Comparison of ENCODE assay signal across 1 cellular context in the genomic region with DNA sequence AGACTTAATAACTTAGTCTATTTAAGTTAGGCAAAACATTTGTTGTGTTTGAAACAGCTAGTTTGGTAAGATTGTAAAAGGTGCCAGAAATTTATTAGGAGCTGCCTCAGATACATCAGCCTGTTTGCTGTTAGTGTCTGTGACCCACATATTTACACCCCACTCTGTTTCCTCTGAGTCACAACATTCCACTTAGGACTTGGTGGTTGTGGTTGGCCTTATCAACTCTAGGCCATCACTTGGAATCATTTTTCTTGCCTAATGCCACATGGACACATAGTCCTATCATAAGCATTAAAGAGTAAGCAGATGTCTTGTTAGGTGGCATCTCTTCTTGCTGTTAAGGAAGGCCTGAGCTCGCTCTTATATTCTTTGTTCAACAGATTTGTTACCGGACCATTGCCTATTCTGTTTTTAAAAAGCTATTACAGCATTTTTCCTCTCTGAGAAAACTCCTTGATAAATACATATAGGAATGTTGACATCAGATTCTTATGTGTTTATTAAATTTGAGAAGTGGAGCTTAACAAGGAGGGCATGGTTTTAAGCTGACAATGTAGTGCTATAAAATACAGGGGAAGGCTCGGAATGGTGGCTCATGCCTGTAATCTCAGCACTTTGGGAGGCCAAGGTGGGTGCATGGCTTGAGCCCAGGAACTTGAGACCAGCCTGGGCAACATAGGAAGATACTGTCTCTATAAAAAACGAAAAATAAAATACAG.
A peak's percentile ranks its signal among the peaks of the same experiment; 100 is the strongest.
TF ChIP-seq lines count a peak whose summit lies in the region.

No MANE protein-coding gene starts in this region.

TF ChIP-seq in SK-N-SH, 30 proteins besides CTCF, POLR2A, EP300 and RAD21 (continued from another document):
- TF ChIP-seq, protein P1, sequence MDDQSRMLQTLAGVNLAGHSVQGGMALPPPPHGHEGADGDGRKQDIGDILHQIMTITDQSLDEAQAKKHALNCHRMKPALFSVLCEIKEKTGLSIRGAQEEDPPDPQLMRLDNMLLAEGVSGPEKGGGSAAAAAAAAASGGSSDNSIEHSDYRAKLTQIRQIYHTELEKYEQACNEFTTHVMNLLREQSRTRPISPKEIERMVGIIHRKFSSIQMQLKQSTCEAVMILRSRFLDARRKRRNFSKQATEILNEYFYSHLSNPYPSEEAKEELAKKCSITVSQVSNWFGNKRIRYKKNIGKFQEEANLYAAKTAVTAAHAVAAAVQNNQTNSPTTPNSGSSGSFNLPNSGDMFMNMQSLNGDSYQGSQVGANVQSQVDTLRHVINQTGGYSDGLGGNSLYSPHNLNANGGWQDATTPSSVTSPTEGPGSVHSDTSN (IDR thresholded peaks at IDR 0.05): peak; percentile 96
- no peak for TF ChIP-seq CHD2 (IDR thresholded peaks at IDR 0.05; ENCODE audit: low read length, partially characterized antibody)
- TF ChIP-seq YY1 (IDR thresholded peaks at IDR 0.05; ENCODE audit: low read depth): no peak
- no peak for TF ChIP-seq MXI1 (IDR thresholded peaks at IDR 0.05; ENCODE audit: low read depth, low read length)
- peak; percentile 87 for TF ChIP-seq NFIC (IDR thresholded peaks at IDR 0.05; ENCODE audit: borderline replicate concordance)
- peak; percentile 39; the same call in 1 of the 2 replicates for TF ChIP-seq ELF1 (IDR thresholded peaks at IDR 0.05)
- no peak for TF ChIP-seq FOXJ3 (CRISPR knock-in tag; IDR thresholded peaks at IDR 0.05)
- no peak for TF ChIP-seq NRF1 (IDR thresholded peaks at IDR 0.05; ENCODE audit: low read depth, low read length)
- peak; percentile 98 for TF ChIP-seq TCF12 (IDR thresholded peaks at IDR 0.05)
- no peak for TF ChIP-seq USF2 (IDR thresholded peaks at IDR 0.05; ENCODE audit: borderline replicate concordance, low read depth, low read length)
- TF ChIP-seq, protein P2, sequence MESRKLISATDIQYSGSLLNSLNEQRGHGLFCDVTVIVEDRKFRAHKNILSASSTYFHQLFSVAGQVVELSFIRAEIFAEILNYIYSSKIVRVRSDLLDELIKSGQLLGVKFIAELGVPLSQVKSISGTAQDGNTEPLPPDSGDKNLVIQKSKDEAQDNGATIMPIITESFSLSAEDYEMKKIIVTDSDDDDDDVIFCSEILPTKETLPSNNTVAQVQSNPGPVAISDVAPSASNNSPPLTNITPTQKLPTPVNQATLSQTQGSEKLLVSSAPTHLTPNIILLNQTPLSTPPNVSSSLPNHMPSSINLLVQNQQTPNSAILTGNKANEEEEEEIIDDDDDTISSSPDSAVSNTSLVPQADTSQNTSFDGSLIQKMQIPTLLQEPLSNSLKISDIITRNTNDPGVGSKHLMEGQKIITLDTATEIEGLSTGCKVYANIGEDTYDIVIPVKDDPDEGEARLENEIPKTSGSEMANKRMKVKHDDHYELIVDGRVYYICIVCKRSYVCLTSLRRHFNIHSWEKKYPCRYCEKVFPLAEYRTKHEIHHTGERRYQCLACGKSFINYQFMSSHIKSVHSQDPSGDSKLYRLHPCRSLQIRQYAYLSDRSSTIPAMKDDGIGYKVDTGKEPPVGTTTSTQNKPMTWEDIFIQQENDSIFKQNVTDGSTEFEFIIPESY (IDR thresholded peaks at IDR 0.05; ENCODE audit: borderline replicate concordance, low read depth): no peak
- no peak for TF ChIP-seq EZH2phosphoT487 (IDR thresholded peaks at IDR 0.05; ENCODE audit: borderline replicate concordance, low read depth)
- TF ChIP-seq GATA2 (CRISPR knock-in tag; IDR thresholded peaks at IDR 0.05): no peak
- TF ChIP-seq MAX (IDR thresholded peaks at IDR 0.05; ENCODE audit: low read depth): peak; percentile 76
- TF ChIP-seq, protein P3, sequence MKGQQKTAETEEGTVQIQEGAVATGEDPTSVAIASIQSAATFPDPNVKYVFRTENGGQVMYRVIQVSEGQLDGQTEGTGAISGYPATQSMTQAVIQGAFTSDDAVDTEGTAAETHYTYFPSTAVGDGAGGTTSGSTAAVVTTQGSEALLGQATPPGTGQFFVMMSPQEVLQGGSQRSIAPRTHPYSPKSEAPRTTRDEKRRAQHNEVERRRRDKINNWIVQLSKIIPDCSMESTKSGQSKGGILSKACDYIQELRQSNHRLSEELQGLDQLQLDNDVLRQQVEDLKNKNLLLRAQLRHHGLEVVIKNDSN (IDR thresholded peaks at IDR 0.05; ENCODE audit: borderline replicate concordance, low read depth): no peak
- peak; percentile 96 for TF ChIP-seq JUND (IDR thresholded peaks at IDR 0.05)
- peak; percentile 91 for TF ChIP-seq RXRA (IDR thresholded peaks at IDR 0.05; ENCODE audit: borderline replicate concordance, low read depth)
- peak; percentile 60; the same call in 1 of the 2 replicates for TF ChIP-seq SIN3A (IDR thresholded peaks at IDR 0.05; ENCODE audit: borderline replicate concordance, low read depth, low read length)
- no peak for TF ChIP-seq SMC3 (IDR thresholded peaks at IDR 0.05; ENCODE audit: low read depth, low read length)
- peak; percentile 96 for TF ChIP-seq TEAD4 (IDR thresholded peaks at IDR 0.05; ENCODE audit: borderline replicate concordance, insufficient read depth)
- TF ChIP-seq MEF2A (IDR thresholded peaks at IDR 0.05; ENCODE audit: borderline replicate concordance, low read depth): no peak
- TF ChIP-seq FOSL2 (IDR thresholded peaks at IDR 0.05; ENCODE audit: borderline replicate concordance, low read depth): peak; percentile 92
- no peak for TF ChIP-seq GABPA (IDR thresholded peaks at IDR 0.05; ENCODE audit: low read depth)
- no peak for TF ChIP-seq IRF3 (IDR thresholded peaks at IDR 0.05; ENCODE audit: low read depth, low read length)
- TF ChIP-seq TAF1 (IDR thresholded peaks at IDR 0.05; ENCODE audit: borderline replicate concordance, low read depth, low read length): no peak
- TF ChIP-seq, protein P4, sequence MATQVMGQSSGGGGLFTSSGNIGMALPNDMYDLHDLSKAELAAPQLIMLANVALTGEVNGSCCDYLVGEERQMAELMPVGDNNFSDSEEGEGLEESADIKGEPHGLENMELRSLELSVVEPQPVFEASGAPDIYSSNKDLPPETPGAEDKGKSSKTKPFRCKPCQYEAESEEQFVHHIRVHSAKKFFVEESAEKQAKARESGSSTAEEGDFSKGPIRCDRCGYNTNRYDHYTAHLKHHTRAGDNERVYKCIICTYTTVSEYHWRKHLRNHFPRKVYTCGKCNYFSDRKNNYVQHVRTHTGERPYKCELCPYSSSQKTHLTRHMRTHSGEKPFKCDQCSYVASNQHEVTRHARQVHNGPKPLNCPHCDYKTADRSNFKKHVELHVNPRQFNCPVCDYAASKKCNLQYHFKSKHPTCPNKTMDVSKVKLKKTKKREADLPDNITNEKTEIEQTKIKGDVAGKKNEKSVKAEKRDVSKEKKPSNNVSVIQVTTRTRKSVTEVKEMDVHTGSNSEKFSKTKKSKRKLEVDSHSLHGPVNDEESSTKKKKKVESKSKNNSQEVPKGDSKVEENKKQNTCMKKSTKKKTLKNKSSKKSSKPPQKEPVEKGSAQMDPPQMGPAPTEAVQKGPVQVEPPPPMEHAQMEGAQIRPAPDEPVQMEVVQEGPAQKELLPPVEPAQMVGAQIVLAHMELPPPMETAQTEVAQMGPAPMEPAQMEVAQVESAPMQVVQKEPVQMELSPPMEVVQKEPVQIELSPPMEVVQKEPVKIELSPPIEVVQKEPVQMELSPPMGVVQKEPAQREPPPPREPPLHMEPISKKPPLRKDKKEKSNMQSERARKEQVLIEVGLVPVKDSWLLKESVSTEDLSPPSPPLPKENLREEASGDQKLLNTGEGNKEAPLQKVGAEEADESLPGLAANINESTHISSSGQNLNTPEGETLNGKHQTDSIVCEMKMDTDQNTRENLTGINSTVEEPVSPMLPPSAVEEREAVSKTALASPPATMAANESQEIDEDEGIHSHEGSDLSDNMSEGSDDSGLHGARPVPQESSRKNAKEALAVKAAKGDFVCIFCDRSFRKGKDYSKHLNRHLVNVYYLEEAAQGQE (IDR thresholded peaks at IDR 0.05; ENCODE audit: low read depth, low read length): peak; percentile 71
TF ChIP-seq in SK-N-SH: peak in this region for 13.
